Comparison of ENCODE assay signal across 8 cellular contexts in genomic region chr19:13597625-13598024, GRCh38.
A peak's percentile ranks its signal among the peaks of the same experiment; 100 is the strongest.
DNase-seq lines count a peak whose midpoint lies in the region; ATAC-seq and TF ChIP-seq lines count a peak whose summit lies in the region.

No MANE protein-coding gene starts in this region.

- no peak overlapping the region for H3K27ac ChIP-seq in HL-60 (replicated peaks)

- peak; percentile 87 for ATAC-seq in activated CD8-positive, alpha-beta T cell treated with anti-CD3 and anti-CD28 coated beads for 36 hours
- ATAC-seq in stimulated activated naive CD8-positive, alpha-beta T cell treated with anti-CD3 and anti-CD28 coated beads, Interleukin-15, Interleukin-2, amounts not matched to agents 100 U/mL and 50 U/mL, for 24 hours: peak; percentile 78
- no peak for ATAC-seq in HG02970 (IDR thresholded peaks at IDR 0.05; ENCODE audit: low FRiP score, unreplicated experiment)

- no peaks in the 10 kb centered on the region for H3K9me3 Mint-ChIP-seq in activated CD8-positive, alpha-beta T cell treated with anti-CD3 and anti-CD28 coated beads for 36 hours

- DNase-seq in CD1c-positive myeloid dendritic cell (ENCODE audit: extremely low spot score): peak; percentile 73
- peak; percentile 28 to 61 for DNase-seq in HL-60 (ENCODE audit: low read depth in 1 of 2, low spot score in 1 of 2)
- peak; percentile 69 for DNase-seq in NCI-H748 treated with DMSO at 0.1 percent for 48 hours (lab: John Stamatoyannopoulos, UW)
- DNase-seq in activated CD8-positive, alpha-beta T cell treated with anti-CD3 and anti-CD28 coated beads for 36 hours: peak; percentile 63
- peak; percentile 84 for DNase-seq in epidermal melanocyte (ENCODE audit: insufficient read length, low spot score)
- DNase-seq in myocyte (ENCODE audit: low read depth): peak; percentile 73
- DNase-seq in stimulated activated naive CD8-positive, alpha-beta T cell treated with anti-CD3 and anti-CD28 coated beads, Interleukin-15, Interleukin-2, amounts not matched to agents 100 U/mL and 50 U/mL, for 24 hours: peak; percentile 38

- intact Hi-C loops in activated CD8-positive, alpha-beta T cell treated with anti-CD3 and anti-CD28 coated beads for 36 hours (cut with micrococcal nuclease): loop anchor here (10.0 kb wide), 1 partner anchor 267 kb away; no protein-coding TSS in a partner anchor

- no peak overlapping the region for H3K4me3 Mint-ChIP-seq in activated CD8-positive, alpha-beta T cell treated with anti-CD3 and anti-CD28 coated beads for 36 hours

- peaks cover 6% of the 10 kb centered on the region for H3K27me3 Mint-ChIP-seq in activated CD8-positive, alpha-beta T cell treated with anti-CD3 and anti-CD28 coated beads for 36 hours

- H3K27ac Mint-ChIP-seq in activated CD8-positive, alpha-beta T cell treated with anti-CD3 and anti-CD28 coated beads for 36 hours: no peak overlapping the region

- CTCF ChIA-PET in activated CD8-positive, alpha-beta T cell treated with anti-CD3 and anti-CD28 coated beads for 36 hours (lab: Charles Lee): interaction anchor here (0.5 to 2.1 kb wide), 9 partner anchors 8 to 518 kb away, joined by 3 to 8 read pairs (median 3); partner anchors contain the start of genes C19orf53 and ZSWIM4

- no peaks in the 10 kb centered on the region for H3K4me1 Mint-ChIP-seq in activated CD8-positive, alpha-beta T cell treated with anti-CD3 and anti-CD28 coated beads for 36 hours (ENCODE audit: low read depth)

- TF ChIP-seq CTCF in HL-60 (IDR thresholded peaks at IDR 0.05; ENCODE audit: insufficient read depth, low read length): peak; percentile 34
- peak; percentile 58 for TF ChIP-seq CTCF in activated CD8-positive, alpha-beta T cell treated with anti-CD3 and anti-CD28 coated beads for 36 hours (IDR thresholded peaks at IDR 0.05)

- POLR2A ChIA-PET in activated CD8-positive, alpha-beta T cell treated with anti-CD3 and anti-CD28 coated beads for 36 hours (lab: Charles Lee): no interaction called here

- H3K4me3 ChIP-seq in HL-60 (replicated peaks; ENCODE audit: insufficient read depth, low read length): no peak overlapping the region

- H3K27me3 ChIP-seq in HL-60 (ENCODE audit: insufficient read depth, poor library complexity, severe bottlenecking): no peaks in the 10 kb centered on the region

- H3K36me3 Mint-ChIP-seq in activated CD8-positive, alpha-beta T cell treated with anti-CD3 and anti-CD28 coated beads for 36 hours (ENCODE audit: low read depth): no peaks in the 10 kb centered on the region
